In genomic region chr15:79184465-79184892, GRCh38 we compare ENCODE assay signal across 8 cellular contexts.
DNase-seq lines count a peak whose midpoint lies in the region; ATAC-seq and TF ChIP-seq lines count a peak whose summit lies in the region.

No MANE protein-coding gene starts in this region.

- POLR2A ChIA-PET in activated B cell treated with CpG ODN at 0.5 μM for 24 hours (lab: Charles Lee), result interaction anchor here (0.6 to 2.8 kb wide), 5 partner anchors 157 to 277 kb away, joined by 3 to 17 read pairs (median 7); no protein-coding TSS in a partner anchor

- peaks cover 9% of the 10 kb centered on the region for H3K27me3 Mint-ChIP-seq in activated B cell treated with CpG ODN at 0.5 μM for 24 hours

- intact Hi-C loops in activated B cell treated with CpG ODN at 0.5 μM for 24 hours (cut with micrococcal nuclease), result loop anchor here (1.0 to 5.0 kb wide), 5 partner anchors 156 to 566 kb away; no protein-coding TSS in a partner anchor

- no peaks in the 10 kb centered on the region for H3K36me3 Mint-ChIP-seq in activated B cell treated with CpG ODN at 0.5 μM for 24 hours (ENCODE audit: low read depth)

- CTCF ChIA-PET in activated B cell treated with CpG ODN at 0.5 μM for 24 hours (lab: Charles Lee), result interaction anchor here (0.6 to 11.1 kb wide), 41 partner anchors 8 to 545 kb away, joined by 3 to 209 read pairs (median 4); no protein-coding TSS in a partner anchor

- no peak overlapping the region for H3K27ac Mint-ChIP-seq in activated B cell treated with CpG ODN at 0.5 μM for 24 hours

- no peaks in the 10 kb centered on the region for H3K4me1 Mint-ChIP-seq in activated B cell treated with CpG ODN at 0.5 μM for 24 hours

- no peaks in the 10 kb centered on the region for H3K9me3 Mint-ChIP-seq in activated B cell treated with CpG ODN at 0.5 μM for 24 hours

- peak; percentile 42 to 43 for DNase-seq in NCI-H446 (lab: John Stamatoyannopoulos, UW)
- DNase-seq in NCI-H446 treated with DMSO at 0.1 percent for 48 hours (lab: John Stamatoyannopoulos, UW), result no peak
- DNase-seq in NCI-H2029 (lab: John Stamatoyannopoulos, UW), result peak; percentile 3
- DNase-seq in activated B cell treated with CpG ODN at 0.5 μM for 24 hours, result peak; percentile 51
- peak; percentile 38 for DNase-seq in central memory CD4-positive, alpha-beta T cell
- peak; percentile 62 for DNase-seq in kidney tubule cell (ENCODE audit: low spot score)
- DNase-seq in stimulated activated CD4-positive, alpha-beta T cell treated with anti-CD3 and anti-CD28 coated beads, Interleukin-2, amount 100 ng/mL, for 24 hours, result peak; percentile 75 to 77

- TF ChIP-seq CTCF in activated B cell treated with CpG ODN at 0.5 μM for 24 hours (IDR thresholded peaks at IDR 0.05), result peak; percentile 90

- H3K4me3 Mint-ChIP-seq in activated B cell treated with CpG ODN at 0.5 μM for 24 hours, result no peak overlapping the region

- ATAC-seq in activated B cell treated with CpG ODN at 0.5 μM for 24 hours (ENCODE audit: low read depth) (peak; percentile 56), HG03565 (IDR thresholded peaks at IDR 0.05; ENCODE audit: unreplicated experiment) (no peak)
